In genomic region chr13:40102854-40103253, GRCh38 we compare ENCODE assay signal across 1 cellular context.
TF ChIP-seq lines count a peak whose summit lies in the region.

No MANE protein-coding gene starts in this region.

TF ChIP-seq in GM23338, 12 proteins besides CTCF, POLR2A, EP300 and RAD21 (continued from another document):
- TF ChIP-seq REST (IDR thresholded peaks at IDR 0.05; ENCODE audit: unreplicated experiment): no peak
- no peak for TF ChIP-seq JUNB (IDR thresholded peaks at IDR 0.05; ENCODE audit: unreplicated experiment)
- TF ChIP-seq EZH2phosphoT487 (IDR thresholded peaks at IDR 0.05; ENCODE audit: unreplicated experiment): no peak
- no peak for TF ChIP-seq CREB1 (CRISPR knock-in tag; IDR thresholded peaks at IDR 0.05; ENCODE audit: low read depth)
- no peak for TF ChIP-seq EZH2 (IDR thresholded peaks at IDR 0.05; ENCODE audit: low read depth, unreplicated experiment)
- no peak for TF ChIP-seq POLR2AphosphoS5 (IDR thresholded peaks at IDR 0.05; ENCODE audit: low read depth)
- no peak for TF ChIP-seq ETS1 (IDR thresholded peaks at IDR 0.05)
- no peak for TF ChIP-seq STAT1 (IDR thresholded peaks at IDR 0.05; ENCODE audit: unreplicated experiment)
TF ChIP-seq in GM23338: peak in this region for 0.
